In genomic region chr21:44293551-44294231, GRCh38 we compare ENCODE assay signal across 21 cellular contexts. TPM values are rescaled to one million over a fixed set of nuclear protein-coding genes. Genes with fewer than 3 reads are reported as not detected.
DNase-seq lines count a peak whose midpoint lies in the region; ATAC-seq and TF ChIP-seq lines count a peak whose summit lies in the region.
"Had no signal": no experiment of that assay in that cellular context is flagged by ENCODE, and none has a peak within 500 bp of the region (broad histone marks: within the 10 kb centered on the region; RNA-seq: fewer than 3 reads in every experiment).

No MANE protein-coding gene starts in this region.

- H3K36me3 ChIP-seq in HEK293 (ENCODE audit: control insufficient read depth in 2 of 2, insufficient read depth in 1 of 2, low read length in 2 of 2) (no peaks in the 10 kb centered on the region), mesenchymal stem cell (ENCODE audit: control insufficient read depth in 1 of 2, insufficient read depth in 2 of 2, low read depth in 1 of 2, low read length in 2 of 2) (no peaks in the 10 kb centered on the region), vagina (no peaks in the 10 kb centered on the region)
- H3K36me3 ChIP-seq: esophagus squamous epithelium, spleen had no signal

- intact Hi-C loops in activated CD4-positive, alpha-beta memory T cell treated with anti-CD3 and anti-CD28 coated beads for 36 hours (cut with micrococcal nuclease), result no loop called here
- intact Hi-C loops in vagina (cut with DNase I), result no loop called here

- no peaks in the 10 kb centered on the region for H3K9me3 Mint-ChIP-seq in activated CD4-positive, alpha-beta memory T cell treated with anti-CD3 and anti-CD28 coated beads for 36 hours
- H3K9me3 Mint-ChIP-seq: HFFc6 had no signal

- no peak for ATAC-seq in left lobe of liver

- H3K4me2 ChIP-seq in mesenchymal stem cell (ENCODE audit: low read length, poor library complexity, severe bottlenecking), result no peak overlapping the region

- H3K9me3 ChIP-seq in HEK293 (ENCODE audit: control insufficient read depth, insufficient read depth, low read depth, low read length) (no peaks in the 10 kb centered on the region), mesenchymal stem cell (ENCODE audit: control insufficient read depth, low read length) (no peaks in the 10 kb centered on the region), vagina (no peaks in the 10 kb centered on the region)
- H3K9me3 ChIP-seq: esophagus squamous epithelium, spleen, testis had no signal

- TF ChIP-seq POLR2A in vagina (IDR thresholded peaks at IDR 0.05), result no peak

- TF ChIP-seq CTCF in HEK293 (tag by site-specific recombination; IDR thresholded peaks at IDR 0.05) (no peak), vagina (IDR thresholded peaks at IDR 0.05) (no peak)

- no peak overlapping the region for H2BK120ac ChIP-seq in mesenchymal stem cell (ENCODE audit: low read depth, low read length)

- no peak overlapping the region for H3K27ac Mint-ChIP-seq in activated CD4-positive, alpha-beta memory T cell treated with anti-CD3 and anti-CD28 coated beads for 36 hours
- H3K27ac Mint-ChIP-seq: HFFc6 had no signal

- H3K4ac ChIP-seq in mesenchymal stem cell (ENCODE audit: low read depth in 1 of 2, low read length in 2 of 2), result no peak overlapping the region

- H4K91ac ChIP-seq in mesenchymal stem cell (ENCODE audit: low read length), result no peak overlapping the region

- no peak overlapping the region for H3K9ac ChIP-seq in mesenchymal stem cell (ENCODE audit: low read length)

- peak; percentile 32 for DNase-seq in activated gamma-delta T cell treated with Interleukin-2 at 50 U/mL for 16 hours
- DNase-seq in activated gamma-delta T cell (lab: John Stamatoyannopoulos, UW), result no peak
- peak; percentile 17 for DNase-seq in activated CD4-positive, alpha-beta memory T cell treated with anti-CD3 and anti-CD28 coated beads for 36 hours
- DNase-seq in mesenchymal stem cell, result no peak
- DNase-seq in vagina (ENCODE audit: extremely low spot score in 2 of 2), result no peak
- DNase-seq in left lobe of liver (ENCODE audit: low spot score), result no peak
- DNase-seq: cerebellar nuclear complex; COR-L47; effector CD4-positive, alpha-beta T cell; esophagus squamous epithelium; NCI-H1694 treated with DMSO at 0.1 percent for 48 hours; NCI-H2227 treated with DMSO at 0.1 percent for 48 hours; spleen; T-helper 9 cell had no signal

- CTCF ChIA-PET in HEK293 (lab: Yijun Ruan, JAX), result interaction anchor here (0.6 to 1.1 kb wide), 2 partner anchors 11 to 242 kb away, joined by 6 read pairs; no protein-coding TSS in a partner anchor
- CTCF ChIA-PET in activated CD4-positive, alpha-beta memory T cell treated with anti-CD3 and anti-CD28 coated beads for 36 hours (lab: Charles Lee), result no interaction called here

- POLR2A ChIA-PET in HEK293 (lab: Yijun Ruan, JAX), result no interaction called here
- POLR2A ChIA-PET in activated CD4-positive, alpha-beta memory T cell treated with anti-CD3 and anti-CD28 coated beads for 36 hours (lab: Charles Lee), result no interaction called here

- no peak overlapping the region for H2AK5ac ChIP-seq in mesenchymal stem cell (ENCODE audit: low read length, severe bottlenecking)

- peak overlapping the region; percentile 77 for H2BK15ac ChIP-seq in mesenchymal stem cell (ENCODE audit: low read depth, poor library complexity, severe bottlenecking)

- no peak overlapping the region for H4K8ac ChIP-seq in mesenchymal stem cell (ENCODE audit: low read length)

- no peaks in the 10 kb centered on the region for H3K27me3 Mint-ChIP-seq in activated CD4-positive, alpha-beta memory T cell treated with anti-CD3 and anti-CD28 coated beads for 36 hours

- H3K27me3 ChIP-seq in mesenchymal stem cell (ENCODE audit: control insufficient read depth in 1 of 2, insufficient read depth in 1 of 2, low read length in 2 of 2) (peaks cover 40 to 44% of the 10 kb centered on the region in 2 experiments), vagina (no peaks in the 10 kb centered on the region)
- H3K27me3 ChIP-seq: testis had no signal

- no peak overlapping the region for H3K4me3 ChIP-seq in HEK293 (ENCODE audit: low read depth, low read length)
- H3K4me3 ChIP-seq in mesenchymal stem cell (ENCODE audit: insufficient read depth in 1 of 2, low read depth in 1 of 2, low read length in 2 of 2), result no peak overlapping the region
- H3K4me3 ChIP-seq in vagina, result no peak overlapping the region
- H3K4me3 ChIP-seq: esophagus squamous epithelium, spleen, testis had no signal

- 90% methylated on average over 20 of the region's 33 CpGs for WGBS in mesenchymal stem cell

- H3K4me1 Mint-ChIP-seq in activated CD4-positive, alpha-beta memory T cell treated with anti-CD3 and anti-CD28 coated beads for 36 hours (ENCODE audit: low read depth), result peaks cover 20% of the 10 kb centered on the region

- no peak overlapping the region for H3K4me3 Mint-ChIP-seq in activated CD4-positive, alpha-beta memory T cell treated with anti-CD3 and anti-CD28 coated beads for 36 hours
- H3K4me3 Mint-ChIP-seq: HFFc6 had no signal

- H3K4me1 ChIP-seq in HEK293 (ENCODE audit: control insufficient read depth, insufficient read depth, low read length) (no peaks in the 10 kb centered on the region; the same call in 1 of the 2 replicates), mesenchymal stem cell (ENCODE audit: control insufficient read depth, insufficient read depth, low read depth, low read length) (peaks cover 26% of the 10 kb centered on the region), vagina (peaks cover 35% of the 10 kb centered on the region)

- H3K27ac ChIP-seq in HEK293 (ENCODE audit: extremely low read depth, low read depth, low read length), result no peak overlapping the region
- H3K27ac ChIP-seq in mesenchymal stem cell (ENCODE audit: low read length, poor library complexity, severe bottlenecking), result no peak overlapping the region
- no peak overlapping the region for H3K27ac ChIP-seq in vagina
- H3K27ac ChIP-seq: esophagus squamous epithelium, testis had no signal

- no peak overlapping the region for H2AFZ ChIP-seq in mesenchymal stem cell (ENCODE audit: low read depth, low read length)

- no peak overlapping the region for H3K14ac ChIP-seq in mesenchymal stem cell (ENCODE audit: low read length in 2 of 2)

- peak overlapping the region in 1 of 2 experiments; percentile 2 for H2BK12ac ChIP-seq in mesenchymal stem cell (ENCODE audit: low read length in 2 of 2)

- no peaks in the 10 kb centered on the region for H3K36me3 Mint-ChIP-seq in activated CD4-positive, alpha-beta memory T cell treated with anti-CD3 and anti-CD28 coated beads for 36 hours

- H2BK5ac ChIP-seq in mesenchymal stem cell (ENCODE audit: low read depth, low read length, poor library complexity, severe bottlenecking), result no peak overlapping the region

- H3K18ac ChIP-seq in mesenchymal stem cell (ENCODE audit: low read depth in 1 of 2, low read length in 2 of 2), result no peak overlapping the region

- no peak overlapping the region for H3K23ac ChIP-seq in mesenchymal stem cell (ENCODE audit: low read length in 2 of 2)

- no peaks in the 10 kb centered on the region for H3K79me1 ChIP-seq in mesenchymal stem cell (replicated peaks; ENCODE audit: low read length, poor library complexity, severe bottlenecking)

TF ChIP-seq in HEK293, 187 proteins besides CTCF, POLR2A, EP300 and RAD21 (continues in another document):
- TF ChIP-seq ZSCAN30 (tag by site-specific recombination; IDR thresholded peaks at IDR 0.05), result no peak
- TF ChIP-seq ZNF174 (tag by site-specific recombination; IDR thresholded peaks at IDR 0.05), result no peak
- TF ChIP-seq EGR2 (tag by site-specific recombination; IDR thresholded peaks at IDR 0.05; ENCODE audit: low read depth), result peak; percentile 95
- no peak for TF ChIP-seq HOXD13 (CRISPR knock-in tag; IDR thresholded peaks at IDR 0.05; ENCODE audit: borderline replicate concordance)
- peak; percentile 100 for TF ChIP-seq KLF1 (tag by site-specific recombination; IDR thresholded peaks at IDR 0.05)
- TF ChIP-seq ZNF600 (tag by site-specific recombination; IDR thresholded peaks at IDR 0.05), result peak; percentile 49; the same call in 1 of the 2 replicates
- no peak for TF ChIP-seq ZNF184 (tag by site-specific recombination; IDR thresholded peaks at IDR 0.05)
- no peak for TF ChIP-seq ZNF366 (tag by site-specific recombination; conservative IDR thresholded peaks at IDR 0.05)

RNA-seq across cellular contexts. Expression of gene PFKL, which starts 6.2 kb away (rescaled TPM):
- total RNA-seq in activated CD4-positive, alpha-beta memory T cell treated with anti-CD3 and anti-CD28 coated beads for 36 hours, result 100 to 1,000 TPM; 197 to 210 TPM
- polyA plus RNA-seq in mesenchymal stem cell (2013, experiment 1 of 2), result 61.3 TPM
- 59.9 TPM for polyA plus RNA-seq in mesenchymal stem cell (2013, experiment 2 of 2)
- total RNA-seq in vagina (79.1 TPM), left lobe of liver (97.6 TPM)

RNA-seq across cellular contexts. Expression of gene AIRE, which starts 8.0 kb away (rescaled TPM):
- not detected for total RNA-seq in activated CD4-positive, alpha-beta memory T cell treated with anti-CD3 and anti-CD28 coated beads for 36 hours
- 0.03 TPM for polyA plus RNA-seq in mesenchymal stem cell (2013, experiment 1 of 2)
- polyA plus RNA-seq in mesenchymal stem cell (2013, experiment 2 of 2), result 0.05 TPM
- total RNA-seq in vagina (0.25 TPM), left lobe of liver (not detected)
- total RNA-seq: Daoy, esophagus squamous epithelium, glomerular endothelial cell had no signal
- polyA plus RNA-seq: aorta had no signal

RNA-seq across cellular contexts. Expression of gene DNMT3L, which starts 32.0 kb away (rescaled TPM):
- total RNA-seq in activated CD4-positive, alpha-beta memory T cell treated with anti-CD3 and anti-CD28 coated beads for 36 hours, result not detected
- not detected for polyA plus RNA-seq in mesenchymal stem cell (2013, experiment 1 of 2)
- not detected for polyA plus RNA-seq in mesenchymal stem cell (2013, experiment 2 of 2)
- not detected for total RNA-seq in vagina
- total RNA-seq in left lobe of liver, result 1.1 TPM
- total RNA-seq: aorta, Daoy, esophagus squamous epithelium, glomerular endothelial cell, HFFc6, pulmonary artery endothelial cell, spleen had no signal
- polyA plus RNA-seq: aorta, spleen had no signal

RNA-seq across cellular contexts. Expression of gene CFAP410, which starts 45.5 kb away (rescaled TPM):
- 10 to 100 TPM; 11.1 to 11.7 TPM for total RNA-seq in activated CD4-positive, alpha-beta memory T cell treated with anti-CD3 and anti-CD28 coated beads for 36 hours
- polyA plus RNA-seq in mesenchymal stem cell (2013, experiment 1 of 2), result 10.7 TPM
- 9.1 TPM for polyA plus RNA-seq in mesenchymal stem cell (2013, experiment 2 of 2)
- total RNA-seq in vagina (24.3 TPM), left lobe of liver (13.9 TPM)

RNA-seq across cellular contexts. Expression of gene ICOSLG, which starts 52.9 kb away (rescaled TPM):
- 1 to 10 TPM; 2.4 to 2.5 TPM for total RNA-seq in activated CD4-positive, alpha-beta memory T cell treated with anti-CD3 and anti-CD28 coated beads for 36 hours
- polyA plus RNA-seq in mesenchymal stem cell (2013, experiment 1 of 2), result 1.5 TPM
- polyA plus RNA-seq in mesenchymal stem cell (2013, experiment 2 of 2), result 1.6 TPM
- total RNA-seq in vagina, result 6.4 TPM
- 3.8 TPM for total RNA-seq in left lobe of liver

Comparison
In these comparisons a context has a peak if more than half of its experiments do, and no peak if none do; other contexts are left out.
1. DNase-seq: peak in activated gamma-delta T cell treated with Interleukin-2 at 50 U/mL for 16 hours (single experiment) and activated CD4-positive, alpha-beta memory T cell treated with anti-CD3 and anti-CD28 coated beads for 36 hours (single experiment); none in activated gamma-delta T cell (single experiment), mesenchymal stem cell (single experiment), vagina (0 of 2) and left lobe of liver (single experiment).